In the genomic region with DNA sequence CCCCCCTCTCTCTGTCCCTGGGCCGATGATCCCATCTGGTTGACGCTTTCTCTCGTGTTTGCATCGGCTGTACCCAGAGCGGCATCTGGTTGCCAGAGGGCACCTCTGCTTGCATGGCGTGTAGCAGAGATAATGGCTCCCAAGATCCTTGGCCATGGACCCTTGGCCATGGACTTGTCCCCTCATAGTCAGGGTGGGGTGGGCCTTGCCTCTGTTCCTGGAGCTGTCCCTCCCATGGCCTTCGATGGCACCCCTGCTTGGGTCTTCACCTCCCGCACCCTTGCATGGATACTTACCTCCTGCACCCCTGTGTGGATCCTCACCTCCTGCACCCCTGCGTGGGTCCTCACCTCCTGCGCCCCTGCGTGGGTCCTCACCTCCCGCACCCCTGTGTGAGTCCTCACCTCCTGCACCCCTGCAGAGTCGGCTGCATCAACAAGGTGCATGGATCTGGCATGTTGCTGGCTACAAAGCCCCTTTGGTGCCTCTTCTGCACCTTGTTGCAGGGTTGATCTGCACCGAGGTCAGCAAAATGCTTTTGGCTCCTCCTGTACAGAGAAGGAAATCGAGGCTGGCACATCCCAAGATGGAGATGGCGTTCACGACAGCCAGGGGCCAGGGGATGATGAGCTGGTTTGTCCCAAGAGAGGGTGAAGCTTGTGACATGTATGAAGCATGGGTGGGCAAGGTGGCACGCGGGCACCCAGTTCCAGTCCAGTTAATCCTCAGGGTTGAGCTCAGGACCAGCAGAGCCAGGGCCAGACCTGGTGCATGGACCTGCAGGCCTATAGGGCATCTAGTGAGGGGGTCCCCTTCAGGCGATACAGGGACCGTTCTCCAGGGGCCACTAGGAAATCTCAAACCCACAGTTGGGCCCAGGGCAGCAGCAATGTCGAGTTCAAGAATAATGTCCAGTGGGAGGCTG, we compare ENCODE assay signal across 31 cellular contexts.
"Had no signal": no experiment of that assay in that cellular context is flagged by ENCODE, and none has a peak within 500 bp of the region (broad histone marks: within the 10 kb centered on the region; RNA-seq: fewer than 3 reads in every experiment).

No MANE protein-coding gene starts in this region.

- H3K27me3 Mint-ChIP-seq: activated CD4-positive, alpha-beta T cell treated with anti-CD3 and anti-CD28 coated beads, Interleukin-2, amount 10 ng/mL, durations not matched to agents 24 days and 14 days; activated CD8-positive, alpha-beta memory T cell treated with anti-CD3 and anti-CD28 coated beads, Interleukin-2, amount 10 ng/mL, durations not matched to agents 7 days and 5 days had no signal

- H3K27ac ChIP-seq: brain microvascular endothelial cell, coronary artery, dorsolateral prefrontal cortex had no signal

- H3K36me3 ChIP-seq: brain microvascular endothelial cell had no signal

- H3K4me3 Mint-ChIP-seq: activated CD4-positive, alpha-beta memory T cell treated with anti-CD3 and anti-CD28 coated beads for 36 hours; activated CD4-positive, alpha-beta T cell treated with anti-CD3 and anti-CD28 coated beads for 36 hours; activated CD4-positive, alpha-beta T cell treated with anti-CD3 and anti-CD28 coated beads, Interleukin-2, amount 10 ng/mL, durations not matched to agents 24 days and 14 days; activated CD8-positive, alpha-beta memory T cell treated with anti-CD3 and anti-CD28 coated beads, Interleukin-2, amount 10 ng/mL, durations not matched to agents 7 days and 5 days; activated CD8-positive, alpha-beta T cell treated with anti-CD3 and anti-CD28 coated beads, Interleukin-2, amount 10 ng/mL, durations not matched to agents 7 days and 5 days; activated naive CD8-positive, alpha-beta T cell; activated T-helper 1 cell treated with anti-CD3 and anti-CD28 coated beads, Interleukin-12 subunit alpha, Interleukin-12 subunit beta, Interleukin-2, Interleukin-4 antibody, amounts not matched to agents 30 ng/mL and 10 ng/mL and 1 ng/mL, durations not matched to agents 14 hours and 24 hours and 36 hours; central memory CD8-positive, alpha-beta T cell; dendritic cell treated with granulocyte-macrophage colony-stimulating factor and Interleukin-4, amounts not matched to agents 40 ng/mL and 50 ng/mL, for 4 days; endodermal cell had no signal

- H3K27ac Mint-ChIP-seq: activated CD4-positive, alpha-beta memory T cell treated with anti-CD3 and anti-CD28 coated beads for 36 hours; activated CD4-positive, alpha-beta T cell treated with anti-CD3 and anti-CD28 coated beads for 36 hours; activated CD4-positive, alpha-beta T cell treated with anti-CD3 and anti-CD28 coated beads, Interleukin-2, amount 10 ng/mL, durations not matched to agents 24 days and 14 days; activated CD8-positive, alpha-beta memory T cell treated with anti-CD3 and anti-CD28 coated beads, Interleukin-2, amount 10 ng/mL, durations not matched to agents 7 days and 5 days; activated CD8-positive, alpha-beta T cell treated with anti-CD3 and anti-CD28 coated beads, Interleukin-2, amount 10 ng/mL, durations not matched to agents 7 days and 5 days; activated naive CD8-positive, alpha-beta T cell; activated T-helper 1 cell treated with anti-CD3 and anti-CD28 coated beads, Interleukin-12 subunit alpha, Interleukin-12 subunit beta, Interleukin-2, Interleukin-4 antibody, amounts not matched to agents 30 ng/mL and 10 ng/mL and 1 ng/mL, durations not matched to agents 14 hours and 24 hours and 36 hours; activated T-helper 2 cell treated with anti-CD3 and anti-CD28 coated beads, Interferon-gamma antibody, Interleukin-2, Interleukin-4, amounts not matched to agents 10 μg/mL and 5 μg/mL and 100 μg/mL, durations not matched to agents 14 hours and 24 hours and 36 hours; dendritic cell treated with granulocyte-macrophage colony-stimulating factor and Interleukin-4, amounts not matched to agents 40 ng/mL and 50 ng/mL, for 4 days; endodermal cell had no signal

- ATAC-seq: activated CD4-positive, alpha-beta T cell treated with anti-CD3 and anti-CD28 coated beads for 36 hours; activated CD8-positive, alpha-beta memory T cell treated with anti-CD3 and anti-CD28 coated beads, Interleukin-2, amount 10 ng/mL, durations not matched to agents 7 days and 5 days; activated CD8-positive, alpha-beta T cell treated with anti-CD3 and anti-CD28 coated beads, Interleukin-2, amount 10 ng/mL, durations not matched to agents 7 days and 5 days; esophagus mucosa had no signal

- FAIRE-seq: astrocyte, bronchial epithelial cell, frontal cortex had no signal

- H3K4me3 ChIP-seq: coronary artery, dorsolateral prefrontal cortex had no signal

- H3K9me3 Mint-ChIP-seq: activated CD4-positive, alpha-beta memory T cell treated with anti-CD3 and anti-CD28 coated beads for 36 hours; activated CD4-positive, alpha-beta T cell treated with anti-CD3 and anti-CD28 coated beads, Interleukin-2, amount 10 ng/mL, durations not matched to agents 24 days and 14 days; activated T-helper 1 cell treated with anti-CD3 and anti-CD28 coated beads, Interleukin-12 subunit alpha, Interleukin-12 subunit beta, Interleukin-2, Interleukin-4 antibody, amounts not matched to agents 30 ng/mL and 10 ng/mL and 1 ng/mL, durations not matched to agents 14 hours and 24 hours and 36 hours; activated T-helper 2 cell treated with anti-CD3 and anti-CD28 coated beads, Interferon-gamma antibody, Interleukin-2, Interleukin-4, amounts not matched to agents 10 μg/mL and 5 μg/mL and 100 μg/mL, durations not matched to agents 14 hours and 24 hours and 36 hours; central memory CD8-positive, alpha-beta T cell; dendritic cell treated with granulocyte-macrophage colony-stimulating factor and Interleukin-4, amounts not matched to agents 40 ng/mL and 50 ng/mL, for 4 days had no signal

- H3K27me3 ChIP-seq: brain microvascular endothelial cell had no signal

- DNase-seq: activated CD4-positive, alpha-beta memory T cell treated with anti-CD3 and anti-CD28 coated beads for 36 hours; activated CD4-positive, alpha-beta T cell treated with anti-CD3 and anti-CD28 coated beads for 36 hours; activated CD4-positive, alpha-beta T cell treated with anti-CD3 and anti-CD28 coated beads, Interleukin-2, amount 10 ng/mL, durations not matched to agents 24 days and 14 days; activated CD4-positive, CD25-positive, alpha-beta regulatory T cell; activated CD4-positive, CD25-positive, alpha-beta regulatory T cell treated with anti-CD3 and anti-CD28 coated beads, Interleukin-2, amount 50 U/mL, for 72 hours; activated CD8-positive, alpha-beta memory T cell treated with anti-CD3 and anti-CD28 coated beads, Interleukin-2, amount 10 ng/mL, durations not matched to agents 7 days and 5 days; activated CD8-positive, alpha-beta memory T cell treated with anti-CD3 and anti-CD28 coated beads, Interleukin-2, amount 50 U/mL, for 4 hours; activated CD8-positive, alpha-beta T cell treated with anti-CD3 and anti-CD28 coated beads, Interleukin-2, amount 10 ng/mL, durations not matched to agents 7 days and 5 days; activated effector memory CD4-positive, alpha-beta T cell treated with anti-CD3 and anti-CD28 coated beads, Interleukin-2, amount 50 U/mL, for 16 hours; activated naive CD4-positive, alpha-beta T cell treated with anti-CD3 and anti-CD28 coated beads, Interleukin-2, amount 50 U/mL, for 16 hours; activated T-cell treated with anti-CD3 and anti-CD28 coated beads, Interleukin-2, amount 50 U/mL, for 1 hour; activated T-cell treated with anti-CD3 and anti-CD28 coated beads, Interleukin-2, amount 50 U/mL, for 48 hours; amniotic stem cell; anterior cingulate cortex; brain microvascular endothelial cell; dorsolateral prefrontal cortex; effector memory CD4-positive, alpha-beta T cell; endodermal cell; foreskin fibroblast; head of caudate nucleus; T-helper 2 cell had no signal

- H3K4me1 Mint-ChIP-seq: activated CD4-positive, alpha-beta T cell treated with anti-CD3 and anti-CD28 coated beads for 36 hours; activated CD4-positive, alpha-beta T cell treated with anti-CD3 and anti-CD28 coated beads, Interleukin-2, amount 10 ng/mL, durations not matched to agents 24 days and 14 days; activated CD8-positive, alpha-beta memory T cell treated with anti-CD3 and anti-CD28 coated beads, Interleukin-2, amount 10 ng/mL, durations not matched to agents 7 days and 5 days; central memory CD8-positive, alpha-beta T cell; endodermal cell had no signal

- H3K36me3 Mint-ChIP-seq: activated CD4-positive, alpha-beta memory T cell treated with anti-CD3 and anti-CD28 coated beads for 36 hours; activated CD8-positive, alpha-beta memory T cell treated with anti-CD3 and anti-CD28 coated beads, Interleukin-2, amount 10 ng/mL, durations not matched to agents 7 days and 5 days; activated naive CD8-positive, alpha-beta T cell had no signal
